In the genomic region with DNA sequence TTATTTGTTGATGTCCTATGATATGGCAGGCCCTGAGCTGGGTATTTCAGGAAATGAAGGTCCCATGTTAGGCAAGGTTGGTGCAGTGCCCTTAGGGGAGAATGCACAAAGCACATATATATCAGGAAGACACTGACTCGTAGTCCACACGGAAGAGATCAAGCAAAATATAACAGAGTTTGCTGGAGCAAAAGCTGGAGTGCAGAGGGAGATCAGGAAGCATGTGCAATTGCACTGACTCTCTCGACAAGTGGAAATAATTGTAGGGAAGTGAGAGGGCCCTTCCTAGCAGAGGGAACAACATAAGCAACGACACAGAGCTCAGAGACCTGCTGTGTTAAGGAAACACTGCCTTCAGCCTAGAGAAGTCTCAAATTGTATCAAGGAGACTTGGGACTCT, we compare ENCODE assay signal across 34 cellular contexts. TPM values are rescaled to one million over a fixed set of nuclear protein-coding genes. Genes with fewer than 3 reads are reported as not detected.
"Had no signal": no experiment of that assay in that cellular context is flagged by ENCODE, and none has a peak within 500 bp of the region (broad histone marks: within the 10 kb centered on the region; RNA-seq: fewer than 3 reads in every experiment).

No MANE protein-coding gene starts in this region.

- H3K4me1 Mint-ChIP-seq: central memory CD8-positive, alpha-beta T cell had no signal

- ATAC-seq: activated T-cell treated with anti-CD3 and anti-CD28 coated beads, Interleukin-2, amount 50 U/mL, for 72 hours; gastroesophageal sphincter; left cardiac atrium; left ventricle myocardium superior; mucosa of descending colon; pancreas had no signal

- H3K36me3 ChIP-seq: colonic mucosa, gastroesophageal sphincter, pancreas, right atrium auricular region, spleen, tibial nerve had no signal

- H3K27me3 ChIP-seq: pancreas, right atrium auricular region had no signal

- H3K9me3 Mint-ChIP-seq: activated T-cell treated with anti-CD3 and anti-CD28 coated beads, Interleukin-2, amount 50 U/mL, for 72 hours; central memory CD8-positive, alpha-beta T cell; nephron had no signal

- H3K27ac ChIP-seq: colonic mucosa, hepatocyte, pancreas, right atrium auricular region, spleen, tibial nerve, VCaP had no signal

- DNase-seq: activated CD4-positive, alpha-beta T cell treated with anti-CD3 and anti-CD28 coated beads for 4 hours; activated CD4-positive, alpha-beta T cell treated with anti-CD3 and anti-CD28 coated beads, Interleukin-2, amount 50 U/mL, for 4 hours; activated effector memory CD4-positive, alpha-beta T cell treated with Interleukin-2 at 50 U/mL for 16 hours; activated naive CD4-positive, alpha-beta T cell treated with Interleukin-2 at 50 U/mL for 16 hours; activated T-cell treated with anti-CD3 and anti-CD28 coated beads for 4 hours; activated T-cell treated with anti-CD3 and anti-CD28 coated beads, Interleukin-2, amount 50 U/mL, for 72 hours; anterior cingulate cortex; colonic mucosa; effector memory CD4-positive, alpha-beta T cell; erythroblast; islet precursor cell; left cardiac atrium; left ventricle myocardium superior; mucosa of descending colon; pancreas; spleen; stimulated activated naive CD4-positive, alpha-beta T cell treated with Interleukin-2 at 50 U/mL for 16 hours had no signal

- H3K36me3 Mint-ChIP-seq: activated naive CD8-positive, alpha-beta T cell had no signal

- H3K4me3 ChIP-seq: colonic mucosa, gastroesophageal sphincter, hepatocyte, mucosa of descending colon, pancreas, right atrium auricular region, spleen, tibial nerve had no signal

- H3K4me3 Mint-ChIP-seq: activated naive CD8-positive, alpha-beta T cell; activated T-cell treated with anti-CD3 and anti-CD28 coated beads, Interleukin-2, amount 50 U/mL, for 72 hours; central memory CD8-positive, alpha-beta T cell; nephron had no signal

- H3K79me2 ChIP-seq: hepatocyte had no signal

- H3K9me3 ChIP-seq: colonic mucosa, gastroesophageal sphincter, mucosa of descending colon, pancreas, right atrium auricular region, spleen, tibial nerve had no signal

- FAIRE-seq: bronchial epithelial cell, pancreas, TTC549, urothelium cell line had no signal

- H3K4me2 ChIP-seq: hepatocyte had no signal

- H3K27ac Mint-ChIP-seq: activated naive CD8-positive, alpha-beta T cell; activated T-cell treated with anti-CD3 and anti-CD28 coated beads, Interleukin-2, amount 50 U/mL, for 72 hours; nephron had no signal

- H2AFZ ChIP-seq: hepatocyte had no signal

- H3K4me1 ChIP-seq: colonic mucosa had no signal

RNA-seq across cellular contexts. Expression of a gene that starts 4.2 kb away (rescaled TPM):
- total RNA-seq: activated T-cell treated with anti-CD3 and anti-CD28 coated beads, Interleukin-2, amount 50 U/mL, for 72 hours; bronchial epithelial cell; dermis microvascular lymphatic vessel endothelial cell; fibroblast of lung; fibroblast of villous mesenchyme; lung microvascular endothelial cell; pulmonary artery endothelial cell; T-helper 1 cell treated with Interleukin-12 subunit alpha and Interleukin-12 subunit beta and Interleukin-4 antibody, amounts not matched to agents 30 ng/mL and 1 ng/mL, for 36 hours had no signal
